Comparison of ENCODE assay signal across 17 cellular contexts in genomic region chr18:46488472-46489213, GRCh38.
"Had no signal": no experiment of that assay in that cellular context is flagged by ENCODE, and none has a peak within 500 bp of the region (broad histone marks: within the 10 kb centered on the region; RNA-seq: fewer than 3 reads in every experiment).

No MANE protein-coding gene starts in this region.

- H3K4me1 Mint-ChIP-seq: nephron progenitor cell had no signal

- ATAC-seq: activated CD8-positive, alpha-beta T cell treated with anti-CD3 and anti-CD28 coated beads for 36 hours; activated T-cell treated with anti-CD3 and anti-CD28 coated beads, Interleukin-2, amount 50 U/mL, for 4 hours; gastroesophageal sphincter; right lobe of liver; WTC11 had no signal

- H3K4me1 ChIP-seq: gastroesophageal sphincter, right lobe of liver, suprapubic skin had no signal

- H3K27ac Mint-ChIP-seq: activated CD8-positive, alpha-beta T cell treated with anti-CD3 and anti-CD28 coated beads for 36 hours; nephron progenitor cell; progenitor cell of endocrine pancreas; stimulated activated naive CD8-positive, alpha-beta T cell treated with anti-CD3 and anti-CD28 coated beads, Interleukin-15, Interleukin-2, amounts not matched to agents 100 ng/mL and 50 ng/mL, for 24 hours; WTC11 had no signal

- H3K27ac ChIP-seq: dorsolateral prefrontal cortex, gastroesophageal sphincter, right lobe of liver, suprapubic skin had no signal

- H3K9me3 Mint-ChIP-seq: activated T-cell treated with anti-CD3 and anti-CD28 coated beads, Interleukin-2, amount 50 U/mL, for 4 hours; nephron progenitor cell; stimulated activated naive CD8-positive, alpha-beta T cell treated with anti-CD3 and anti-CD28 coated beads, Interleukin-15, Interleukin-2, amounts not matched to agents 100 ng/mL and 50 ng/mL, for 24 hours; WTC11 had no signal

- H3K36me3 Mint-ChIP-seq: WTC11 had no signal

- H3K4me3 ChIP-seq: dorsolateral prefrontal cortex, gastroesophageal sphincter, right lobe of liver, suprapubic skin had no signal

- H3K36me3 ChIP-seq: gastroesophageal sphincter, right lobe of liver, suprapubic skin had no signal

- DNase-seq: activated CD4-positive, alpha-beta T cell treated with anti-CD3 and anti-CD28 coated beads for 4 hours; activated CD8-positive, alpha-beta T cell treated with anti-CD3 and anti-CD28 coated beads for 36 hours; activated effector memory CD4-positive, alpha-beta T cell treated with Interleukin-2 at 50 U/mL for 16 hours; activated naive CD4-positive, alpha-beta T cell treated with anti-CD3 and anti-CD28 coated beads, Interleukin-2, amount 50 U/mL, for 16 hours; activated T-cell treated with anti-CD3 and anti-CD28 coated beads, Interleukin-2, amount 50 U/mL, for 4 hours; dorsolateral prefrontal cortex; kidney; mesendoderm; nephron progenitor cell; occipital lobe; right lobe of liver; trophoblast cell had no signal

- H3K9me3 ChIP-seq: gastroesophageal sphincter, right lobe of liver, suprapubic skin had no signal

- H3K27me3 ChIP-seq: right lobe of liver had no signal

- H3K4me3 Mint-ChIP-seq: activated CD8-positive, alpha-beta T cell treated with anti-CD3 and anti-CD28 coated beads for 36 hours; activated T-cell treated with anti-CD3 and anti-CD28 coated beads, Interleukin-2, amount 50 U/mL, for 4 hours; nephron progenitor cell; stimulated activated naive CD8-positive, alpha-beta T cell treated with anti-CD3 and anti-CD28 coated beads, Interleukin-15, Interleukin-2, amounts not matched to agents 100 ng/mL and 50 ng/mL, for 24 hours; WTC11 had no signal
